In genomic region chr13:109816979-109817275, GRCh38 we compare ENCODE assay signal across 15 cellular contexts. TPM values are rescaled to one million over a fixed set of nuclear protein-coding genes. Genes with fewer than 3 reads are reported as not detected.
A peak's percentile ranks its signal among the peaks of the same experiment; 100 is the strongest.
DNase-seq lines count a peak whose midpoint lies in the region; TF ChIP-seq lines count a peak whose summit lies in the region.
"Had no signal": no experiment of that assay in that cellular context is flagged by ENCODE, and none has a peak within 500 bp of the region (broad histone marks: within the 10 kb centered on the region; RNA-seq: fewer than 3 reads in every experiment).

No MANE protein-coding gene starts in this region.

- TF ChIP-seq POLR2A in thyroid gland (IDR thresholded peaks at IDR 0.05), result no peak

- TF ChIP-seq CTCF in HFFc6 (IDR thresholded peaks at IDR 0.05), result no peak
- no peak for TF ChIP-seq CTCF in thyroid gland (IDR thresholded peaks at IDR 0.05)

- no peak overlapping the region for H3K4me3 ChIP-seq in thyroid gland (replicated peaks in 1 of 3)
- H3K4me3 ChIP-seq: adrenal gland had no signal

- intact Hi-C loops in thyroid gland (cut with DNase I), result no loop called here

- no peaks in the 10 kb centered on the region for H3K36me3 Mint-ChIP-seq in HFFc6 (ENCODE audit: low read depth)
- H3K36me3 Mint-ChIP-seq: IgD-negative memory B cell had no signal

- peak overlapping the region; percentile 70 for H3K27ac Mint-ChIP-seq in HFFc6
- H3K27ac Mint-ChIP-seq: activated T-helper 1 cell treated with anti-CD3 and anti-CD28 coated beads, Interleukin-12 subunit alpha, Interleukin-12 subunit beta, Interleukin-2, Interleukin-4 antibody, amounts not matched to agents 30 ng/mL and 10 ng/mL and 1 ng/mL, durations not matched to agents 14 hours and 24 hours and 36 hours; IgD-negative memory B cell; nephron progenitor cell had no signal

- in situ Hi-C loops in ACHN (cut with HindIII; ENCODE audit: low pct_ligation_motif_present, low pct_unique_long_range_greater_than_20kb, low sequenced_read_pairs), result no loop called here

- H3K9me3 Mint-ChIP-seq in HFFc6, result no peaks in the 10 kb centered on the region
- H3K9me3 Mint-ChIP-seq: activated T-helper 1 cell treated with anti-CD3 and anti-CD28 coated beads, Interleukin-12 subunit alpha, Interleukin-12 subunit beta, Interleukin-2, Interleukin-4 antibody, amounts not matched to agents 30 ng/mL and 10 ng/mL and 1 ng/mL, durations not matched to agents 14 hours and 24 hours and 36 hours; IgD-negative memory B cell; nephron progenitor cell had no signal

- no peaks in the 10 kb centered on the region for H3K9me3 ChIP-seq in thyroid gland
- H3K9me3 ChIP-seq: adrenal gland had no signal

- H3K4me1 Mint-ChIP-seq in HFFc6 (ENCODE audit: low read depth), result peaks cover 46% of the 10 kb centered on the region
- H3K4me1 Mint-ChIP-seq: IgD-negative memory B cell had no signal

- H3K4me1 ChIP-seq in thyroid gland, result peaks cover 0 to 6% of the 10 kb centered on the region in 2 donors
- H3K4me1 ChIP-seq: adrenal gland had no signal

- no peaks in the 10 kb centered on the region; the same call in 1 of the 2 replicates for H3K27me3 Mint-ChIP-seq in HFFc6 (ENCODE audit: insufficient read depth)

- no peaks in the 10 kb centered on the region for H3K36me3 ChIP-seq in thyroid gland
- H3K36me3 ChIP-seq: adrenal gland had no signal

- no peaks in the 10 kb centered on the region for H3K27me3 ChIP-seq in thyroid gland
- H3K27me3 ChIP-seq: adrenal gland had no signal

- H3K27ac ChIP-seq in thyroid gland (no peak overlapping the region), substantia nigra (ENCODE audit: low read depth, low read length, poor library complexity, severe bottlenecking) (no peak overlapping the region)
- H3K27ac ChIP-seq: adrenal gland had no signal

- H3K4me3 Mint-ChIP-seq in HFFc6, result peak overlapping the region; percentile 48; the same call in 1 of the 2 replicates
- H3K4me3 Mint-ChIP-seq: activated T-helper 1 cell treated with anti-CD3 and anti-CD28 coated beads, Interleukin-12 subunit alpha, Interleukin-12 subunit beta, Interleukin-2, Interleukin-4 antibody, amounts not matched to agents 30 ng/mL and 10 ng/mL and 1 ng/mL, durations not matched to agents 14 hours and 24 hours and 36 hours; IgD-negative memory B cell; nephron progenitor cell had no signal

- DNase-seq in ACHN (peak; percentile 17), HFFc6 (peak; percentile 63), amniotic stem cell (lab: John Stamatoyannopoulos, UW) (peak; percentile 55), glomerular visceral epithelial cell (ENCODE audit: extremely low spot score) (peak; percentile 28), thyroid gland (no peak), C1 segment of cervical spinal cord (lab: John Stamatoyannopoulos, UW) (no peak), substantia nigra (lab: John Stamatoyannopoulos, UW) (no peak)
- no peak for DNase-seq in activated CD8-positive, alpha-beta memory T cell treated with anti-CD3 and anti-CD28 coated beads, Interleukin-2, amount 50 U/mL, for 48 hours
- DNase-seq: adrenal gland, COR-L47, mesenchymal stem cell, NCI-H2081 treated with DMSO at 0.1 percent for 48 hours, nephron progenitor cell had no signal

- WGBS in thyroid gland, 2 donors, result 83 to 92% methylated on average over 2 of the region's 2 CpGs

RNA-seq across cellular contexts. Expression of gene IRS2, which starts 30.5 kb away (rescaled TPM):
- total RNA-seq in HFFc6 (2021; fragmentation: NEBNext Ultra II Directional; extraction: Animal tissue kit (Norgen Biotek cat#: 25700)), result 10 to 100 TPM in 1 of 6 experiments, 1 to 10 TPM in 5; 5.2 to 11.1 (median 5.5) TPM
- total RNA-seq in thyroid gland, result 10 to 100 TPM; 12.9 to 29.1 (median 17.6) TPM

Comparison
In these comparisons a context has a peak if more than half of its experiments do, and no peak if none do; other contexts are left out.
1. DNase-seq: peak in ACHN (single experiment), HFFc6 (single experiment), amniotic stem cell (single experiment) and glomerular visceral epithelial cell (single experiment); none in activated CD8-positive, alpha-beta memory T cell treated with anti-CD3 and anti-CD28 coated beads, Interleukin-2, amount 50 U/mL, for 48 hours (single experiment), thyroid gland (0 of 2), C1 segment of cervical spinal cord (0 of 14) and substantia nigra (0 of 49).